In the genomic region with DNA sequence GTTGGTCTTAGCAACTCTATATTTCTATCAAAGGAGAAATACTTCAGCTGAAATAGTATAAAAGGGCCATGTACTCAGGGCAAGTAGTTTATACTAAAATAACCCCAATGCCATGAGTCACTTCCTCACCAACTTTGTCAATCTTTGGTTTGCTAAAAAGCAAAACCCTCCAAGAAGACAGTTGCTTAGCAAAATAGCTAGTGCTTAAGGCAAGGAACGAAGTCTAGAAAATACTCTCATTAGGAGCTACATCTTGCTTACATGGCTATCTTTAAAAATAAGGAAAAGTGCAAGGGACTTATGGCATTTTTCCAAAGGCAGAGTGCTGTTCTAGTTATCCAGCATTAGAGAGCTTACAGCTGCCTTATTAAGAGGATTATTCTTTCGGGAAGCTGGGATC, we compare ENCODE assay signal across 10 cellular contexts. TPM values are rescaled to one million over a fixed set of nuclear protein-coding genes. Genes with fewer than 3 reads are reported as not detected.
DNase-seq lines count a peak whose midpoint lies in the region; ATAC-seq and TF ChIP-seq lines count a peak whose summit lies in the region.
"Had no signal": no experiment of that assay in that cellular context is flagged by ENCODE, and none has a peak within 500 bp of the region (broad histone marks: within the 10 kb centered on the region; RNA-seq: fewer than 3 reads in every experiment).

No MANE protein-coding gene starts in this region.

- H3K14ac ChIP-seq in neuronal stem cell (ENCODE audit: low read length), result no peak overlapping the region

- no peak overlapping the region for H2AK5ac ChIP-seq in neuronal stem cell (ENCODE audit: low read depth, low read length)

- no peak overlapping the region for H3K4ac ChIP-seq in neuronal stem cell (ENCODE audit: low read length)

- TF ChIP-seq CTCF in epithelial cell of esophagus (IDR thresholded peaks at IDR 0.05; ENCODE audit: insufficient read depth, low read depth, low read length, missing control alignments), result no peak
- no peak for TF ChIP-seq CTCF in GM20000 (IDR thresholded peaks at IDR 0.05; ENCODE audit: extremely low read depth, missing control alignments)

- H3K4me3 ChIP-seq in epithelial cell of esophagus (ENCODE audit: low read length), result no peak overlapping the region
- no peak overlapping the region for H3K4me3 ChIP-seq in neuronal stem cell (ENCODE audit: low read length in 2 of 2)
- H3K4me3 ChIP-seq: skin epidermis had no signal

- no peak overlapping the region for H2BK15ac ChIP-seq in neuronal stem cell (ENCODE audit: low read length)

- peak overlapping the region; percentile 52 for H3K27ac ChIP-seq in neuronal stem cell (replicated peaks; ENCODE audit: low read length)
- H3K27ac ChIP-seq: skin epidermis had no signal

- H3K23ac ChIP-seq in neuronal stem cell (ENCODE audit: low read depth, low read length, poor library complexity), result no peak overlapping the region

- H2BK5ac ChIP-seq in neuronal stem cell (ENCODE audit: low read length), result no peak overlapping the region

- H4K8ac ChIP-seq in neuronal stem cell (ENCODE audit: low read depth, low read length), result no peak overlapping the region

- H2BK12ac ChIP-seq in neuronal stem cell (ENCODE audit: low read length), result no peak overlapping the region

- H3K36me3 ChIP-seq in neuronal stem cell (replicated peaks in 1 of 2; ENCODE audit: control insufficient read depth in 2 of 2, insufficient read depth in 2 of 2, low read length in 2 of 2), result no peaks in the 10 kb centered on the region

- no peak for ATAC-seq in GM18511 (IDR thresholded peaks at IDR 0.05; ENCODE audit: unreplicated experiment)

- H3K79me1 ChIP-seq in neuronal stem cell (ENCODE audit: low read depth, low read length), result no peaks in the 10 kb centered on the region

- WGBS in neuronal stem cell (ENCODE audit: extremely low coverage in 2 of 2, insufficient read length in 2 of 2, insufficient replicate concordance in 1 of 2), 2 donors, result no CpG with 5 or more reads among the region's 2 CpGs

- H3K27me3 ChIP-seq in neuronal stem cell (ENCODE audit: control insufficient read depth in 3 of 3, insufficient read depth in 3 of 3, low read depth in 1 of 3, low read length in 3 of 3), result no peaks in the 10 kb centered on the region

- H3K9ac ChIP-seq in neuronal stem cell (ENCODE audit: low read depth, low read length, poor library complexity), result no peak overlapping the region

- H3K4me2 ChIP-seq in neuronal stem cell (ENCODE audit: insufficient read depth, low read length, poor library complexity, severe bottlenecking), result no peak overlapping the region

- no peak overlapping the region for H2AFZ ChIP-seq in neuronal stem cell (ENCODE audit: low read length)

- peaks cover 4 to 6% of the 10 kb centered on the region in 2 donors for H3K4me1 ChIP-seq in neuronal stem cell (ENCODE audit: control insufficient read depth in 2 of 2, insufficient read depth in 1 of 2, low read depth in 1 of 2, low read length in 2 of 2)

- DNase-seq in GDM1 (lab: John Stamatoyannopoulos, UW), result peak; percentile 16
- DNase-seq in NOMO-1 (lab: John Stamatoyannopoulos, UW; ENCODE audit: unreplicated experiment in 2 of 2), result peak; percentile 86 to 95
- peak; percentile 43 for DNase-seq in epithelial cell of esophagus (ENCODE audit: low read depth)
- no peak for DNase-seq in neuronal stem cell (ENCODE audit: low spot score)
- no peak for DNase-seq in NCI-H1930 (lab: John Stamatoyannopoulos, UW)
- DNase-seq in GM20000 (ENCODE audit: low spot score), result no peak
- no peak for DNase-seq in NK-92 (lab: John Stamatoyannopoulos, UW; ENCODE audit: unreplicated experiment)
- DNase-seq: NCI-H345 had no signal

- no peak overlapping the region for H3K18ac ChIP-seq in neuronal stem cell (ENCODE audit: low read length)

- no peak overlapping the region for H4K91ac ChIP-seq in neuronal stem cell (ENCODE audit: low read depth, low read length, poor library complexity)

- H2BK120ac ChIP-seq in neuronal stem cell (ENCODE audit: low read depth, low read length), result no peak overlapping the region

- H3K9me3 ChIP-seq in neuronal stem cell (replicated peaks in 1 of 2; ENCODE audit: control insufficient read depth in 2 of 2, insufficient read depth in 1 of 2, low read depth in 1 of 2, low read length in 2 of 2), result peaks cover 0 to 17% of the 10 kb centered on the region in 2 donors

RNA-seq across cellular contexts. Expression of a gene that starts 28.4 kb away (rescaled TPM):
- 3.1 TPM for polyA plus RNA-seq in neuronal stem cell (2013, experiment 1 of 2)
- 2.9 TPM for polyA plus RNA-seq in neuronal stem cell (2013, experiment 2 of 2)

Comparison
In these comparisons a context has a peak if more than half of its experiments do, and no peak if none do; other contexts are left out.
1. DNase-seq: peak in GDM1 (single experiment), NOMO-1 (2 of 2) and epithelial cell of esophagus (single experiment); none in neuronal stem cell (single experiment), NCI-H1930 (0 of 2), GM20000 (single experiment) and NK-92 (single experiment).